1 cellular context compared by ENCODE assay signal in genomic region chr4:56505269-56506109, GRCh38.
TF ChIP-seq lines count a peak whose summit lies in the region.

Gene ARL9, plus strand, starts transcription at chr4:56505791. Its CDS starts 72 bp downstream, at chr4:56505863.

TF ChIP-seq in WTC11, 78 proteins besides CTCF, POLR2A, EP300 and RAD21 (continued from another document):
- TF ChIP-seq ZNF512 (CRISPR knock-in tag; IDR thresholded peaks at IDR 0.05; ENCODE audit: borderline replicate concordance) (peak; percentile 99), NR1H2 (CRISPR knock-in tag; IDR thresholded peaks at IDR 0.05) (no peak), AFF4 (CRISPR knock-in tag; IDR thresholded peaks at IDR 0.05; ENCODE audit: borderline replicate concordance) (no peak), ZNF281 (CRISPR knock-in tag; IDR thresholded peaks at IDR 0.05) (0 out of 2 replicates have a peak, but pooled peaks have one; percentile 54), FOXK1 (CRISPR knock-in tag; IDR thresholded peaks at IDR 0.05) (peak; percentile 73), RORB (CRISPR knock-in tag; IDR thresholded peaks at IDR 0.05) (no peak)
